ENCODE assay signal across 12 cellular contexts in the genomic region with DNA sequence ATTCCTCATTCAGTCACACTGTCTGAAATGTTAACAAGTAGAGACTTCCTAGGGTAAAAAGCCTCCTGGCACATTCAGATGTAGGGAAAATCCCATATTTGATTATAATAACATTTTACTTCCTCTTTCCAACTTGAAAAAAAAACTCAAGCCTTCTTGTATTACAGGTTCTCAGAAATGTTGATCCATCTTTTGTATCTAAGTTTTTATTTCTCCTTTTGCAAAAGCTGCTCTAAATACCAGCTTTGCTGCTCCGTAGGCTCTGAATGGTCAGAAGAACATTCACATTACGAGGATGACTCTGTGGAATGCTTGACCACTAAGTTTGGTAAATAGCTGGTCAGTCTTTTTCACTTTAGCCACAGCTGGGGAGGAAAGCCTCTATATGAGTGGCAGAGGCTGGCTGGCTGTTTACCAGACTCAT. TPM values are rescaled to one million over a fixed set of nuclear protein-coding genes. Genes with fewer than 3 reads are reported as not detected.
DNase-seq lines count a peak whose midpoint lies in the region; ATAC-seq and TF ChIP-seq lines count a peak whose summit lies in the region.
"Had no signal": no experiment of that assay in that cellular context is flagged by ENCODE, and none has a peak within 500 bp of the region (broad histone marks: within the 10 kb centered on the region; RNA-seq: fewer than 3 reads in every experiment).

No MANE protein-coding gene starts in this region.

- TF ChIP-seq POLR2A in Peyer's patch (IDR thresholded peaks at IDR 0.05): no peak
- no peak for TF ChIP-seq POLR2A in uterus (IDR thresholded peaks at IDR 0.05)

- no peak for TF ChIP-seq CTCF in Peyer's patch (IDR thresholded peaks at IDR 0.05)
- TF ChIP-seq CTCF in epithelial cell of esophagus (IDR thresholded peaks at IDR 0.05; ENCODE audit: insufficient read depth, low read depth, low read length, missing control alignments): no peak
- no peak for TF ChIP-seq CTCF in uterus (IDR thresholded peaks at IDR 0.05)

- peak; percentile 23 for ATAC-seq in sciatic nerve

- H3K4me3 ChIP-seq in Peyer's patch (no peak overlapping the region), epithelial cell of esophagus (ENCODE audit: low read length) (no peak overlapping the region), uterus (no peak overlapping the region)

- H3K27me3 ChIP-seq in Peyer's patch (no peaks in the 10 kb centered on the region), uterus (no peaks in the 10 kb centered on the region)

- H3K4me1 ChIP-seq in Peyer's patch: peaks cover 0 to 11% (median 5%) of the 10 kb centered on the region in 4 donors
- no peaks in the 10 kb centered on the region for H3K4me1 ChIP-seq in uterus

- H3K36me3 ChIP-seq in Peyer's patch (no peaks in the 10 kb centered on the region), uterus (no peaks in the 10 kb centered on the region)

- intact Hi-C loops in sciatic nerve (cut with DNase I) (no loop called here), uterus (cut with DNase I; ENCODE audit: low total_unique reads) (no loop called here), head of caudate nucleus (cut with DNase I) (no loop called here)

- H3K9me3 ChIP-seq in Peyer's patch (no peaks in the 10 kb centered on the region), uterus (no peaks in the 10 kb centered on the region)

- DNase-seq in ELR (ENCODE audit: low read depth) (peak; percentile 76), Peyer's patch (no peak), epithelial cell of esophagus (ENCODE audit: low read depth) (peak; percentile 53), sciatic nerve (ENCODE audit: low spot score) (no peak), NCI-H510A treated with DMSO at 0.1 percent for 48 hours (lab: John Stamatoyannopoulos, UW) (no peak), uterus (no peak), head of caudate nucleus (no peak), NAMALWA (ENCODE audit: low spot score) (no peak)
- DNase-seq: activated T-cell treated with anti-CD3 and anti-CD28 coated beads for 4 hours, DND-41, kidney, NCI-H345 had no signal

- peak overlapping the region in 3 of 4 donors; percentile 9 to 77 (median 61) for H3K27ac ChIP-seq in Peyer's patch
- H3K27ac ChIP-seq in uterus: no peak overlapping the region

RNA-seq across cellular contexts. Expression of gene HEATR6, which starts 13.2 kb away (rescaled TPM):
- total RNA-seq in Peyer's patch: 10 to 100 TPM in 3 of 4 donors, 1 to 10 TPM in 1; 9.0 to 72.6 (median 15.5) TPM
- total RNA-seq in sciatic nerve: 21.0 TPM
- total RNA-seq in uterus: 10 to 100 TPM in 2 of 4 donors, 1 to 10 TPM in 2; 5.6 to 36.4 (median 15.9) TPM

RNA-seq across cellular contexts. Expression of gene CA4, which starts 57.9 kb away (rescaled TPM):
- total RNA-seq in Peyer's patch: 10 to 100 TPM in 2 of 4 donors, 1 to 10 TPM in 1, not detected in 1; 1.6 to 18.4 (median 12.3) TPM
- 13.6 TPM for total RNA-seq in sciatic nerve
- 10 to 100 TPM in 2 of 4 donors, 1 to 10 TPM in 2; 2.6 to 22.5 (median 11.0) TPM for total RNA-seq in uterus

Comparison
In these comparisons a context has a peak if more than half of its experiments do, and no peak if none do; other contexts are left out.
1. DNase-seq: peak in ELR (single experiment) and epithelial cell of esophagus (single experiment); none in Peyer's patch (0 of 3), sciatic nerve (single experiment), NCI-H510A treated with DMSO at 0.1 percent for 48 hours (single experiment), uterus (0 of 2), head of caudate nucleus (0 of 42) and NAMALWA (single experiment).
2. H3K27ac ChIP-seq: peak in Peyer's patch (3 of 4); none in uterus (0 of 2).